ENCODE assay signal across 1 cellular context in the genomic region with DNA sequence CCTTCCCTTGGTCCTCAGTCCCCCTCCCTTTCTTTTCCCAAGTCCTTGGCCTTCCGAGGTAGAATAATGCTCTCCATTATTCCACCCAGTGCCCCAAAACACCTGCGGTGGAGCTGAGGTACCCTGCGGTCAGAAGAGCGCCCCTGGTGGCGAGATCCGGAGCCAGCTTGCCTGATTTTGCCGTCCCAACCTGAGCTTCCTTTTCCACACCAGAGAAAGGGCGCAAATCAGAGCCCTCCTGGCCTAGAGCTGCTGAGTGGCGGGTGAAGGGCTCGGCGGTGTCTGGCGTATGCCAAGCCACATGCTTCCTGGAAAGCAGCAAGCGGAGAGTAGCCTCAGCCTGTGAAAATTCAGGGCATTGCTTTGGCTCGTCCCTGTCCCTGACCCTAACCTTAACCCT.
TF ChIP-seq lines count a peak whose summit lies in the region.

No MANE protein-coding gene starts in this region.

TF ChIP-seq in HepG2, 621 proteins besides CTCF, POLR2A, EP300 and RAD21 (continued from another document):
- TF ChIP-seq, protein P1, sequence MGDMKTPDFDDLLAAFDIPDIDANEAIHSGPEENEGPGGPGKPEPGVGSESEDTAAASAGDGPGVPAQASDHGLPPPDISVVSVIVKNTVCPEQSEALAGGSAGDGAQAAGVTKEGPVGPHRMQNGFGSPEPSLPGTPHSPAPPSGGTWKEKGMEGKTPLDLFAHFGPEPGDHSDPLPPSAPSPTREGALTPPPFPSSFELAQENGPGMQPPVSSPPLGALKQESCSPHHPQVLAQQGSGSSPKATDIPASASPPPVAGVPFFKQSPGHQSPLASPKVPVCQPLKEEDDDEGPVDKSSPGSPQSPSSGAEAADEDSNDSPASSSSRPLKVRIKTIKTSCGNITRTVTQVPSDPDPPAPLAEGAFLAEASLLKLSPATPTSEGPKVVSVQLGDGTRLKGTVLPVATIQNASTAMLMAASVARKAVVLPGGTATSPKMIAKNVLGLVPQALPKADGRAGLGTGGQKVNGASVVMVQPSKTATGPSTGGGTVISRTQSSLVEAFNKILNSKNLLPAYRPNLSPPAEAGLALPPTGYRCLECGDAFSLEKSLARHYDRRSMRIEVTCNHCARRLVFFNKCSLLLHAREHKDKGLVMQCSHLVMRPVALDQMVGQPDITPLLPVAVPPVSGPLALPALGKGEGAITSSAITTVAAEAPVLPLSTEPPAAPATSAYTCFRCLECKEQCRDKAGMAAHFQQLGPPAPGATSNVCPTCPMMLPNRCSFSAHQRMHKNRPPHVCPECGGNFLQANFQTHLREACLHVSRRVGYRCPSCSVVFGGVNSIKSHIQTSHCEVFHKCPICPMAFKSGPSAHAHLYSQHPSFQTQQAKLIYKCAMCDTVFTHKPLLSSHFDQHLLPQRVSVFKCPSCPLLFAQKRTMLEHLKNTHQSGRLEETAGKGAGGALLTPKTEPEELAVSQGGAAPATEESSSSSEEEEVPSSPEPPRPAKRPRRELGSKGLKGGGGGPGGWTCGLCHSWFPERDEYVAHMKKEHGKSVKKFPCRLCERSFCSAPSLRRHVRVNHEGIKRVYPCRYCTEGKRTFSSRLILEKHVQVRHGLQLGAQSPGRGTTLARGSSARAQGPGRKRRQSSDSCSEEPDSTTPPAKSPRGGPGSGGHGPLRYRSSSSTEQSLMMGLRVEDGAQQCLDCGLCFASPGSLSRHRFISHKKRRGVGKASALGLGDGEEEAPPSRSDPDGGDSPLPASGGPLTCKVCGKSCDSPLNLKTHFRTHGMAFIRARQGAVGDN (CRISPR knock-in tag; IDR thresholded peaks at IDR 0.05), result peak; percentile 21; the same call in 1 of the 2 replicates
- TF ChIP-seq, protein P2, sequence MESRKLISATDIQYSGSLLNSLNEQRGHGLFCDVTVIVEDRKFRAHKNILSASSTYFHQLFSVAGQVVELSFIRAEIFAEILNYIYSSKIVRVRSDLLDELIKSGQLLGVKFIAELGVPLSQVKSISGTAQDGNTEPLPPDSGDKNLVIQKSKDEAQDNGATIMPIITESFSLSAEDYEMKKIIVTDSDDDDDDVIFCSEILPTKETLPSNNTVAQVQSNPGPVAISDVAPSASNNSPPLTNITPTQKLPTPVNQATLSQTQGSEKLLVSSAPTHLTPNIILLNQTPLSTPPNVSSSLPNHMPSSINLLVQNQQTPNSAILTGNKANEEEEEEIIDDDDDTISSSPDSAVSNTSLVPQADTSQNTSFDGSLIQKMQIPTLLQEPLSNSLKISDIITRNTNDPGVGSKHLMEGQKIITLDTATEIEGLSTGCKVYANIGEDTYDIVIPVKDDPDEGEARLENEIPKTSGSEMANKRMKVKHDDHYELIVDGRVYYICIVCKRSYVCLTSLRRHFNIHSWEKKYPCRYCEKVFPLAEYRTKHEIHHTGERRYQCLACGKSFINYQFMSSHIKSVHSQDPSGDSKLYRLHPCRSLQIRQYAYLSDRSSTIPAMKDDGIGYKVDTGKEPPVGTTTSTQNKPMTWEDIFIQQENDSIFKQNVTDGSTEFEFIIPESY (CRISPR knock-in tag; IDR thresholded peaks at IDR 0.05), result peak; percentile 80
- peak; percentile 47; the same call in 1 of the 2 replicates for TF ChIP-seq ZMYM4 (CRISPR knock-in tag; IDR thresholded peaks at IDR 0.05)
